ENCODE assay signal across 28 cellular contexts in genomic region chr4:5809216-5809776, GRCh38.
DNase-seq lines count a peak whose midpoint lies in the region; ATAC-seq and TF ChIP-seq lines count a peak whose summit lies in the region.
"Had no signal": no experiment of that assay in that cellular context is flagged by ENCODE, and none has a peak within 500 bp of the region (broad histone marks: within the 10 kb centered on the region; RNA-seq: fewer than 3 reads in every experiment).

No MANE protein-coding gene starts in this region.

- no peak overlapping the region for H3K27ac ChIP-seq in spleen
- H3K27ac ChIP-seq in ascending aorta, result no peak overlapping the region
- H3K27ac ChIP-seq: 22Rv1, C4-2B, SJSA1 had no signal

- H3K27me3 Mint-ChIP-seq in activated T-helper 17 cell treated with anti-CD3 and anti-CD28 coated beads, Interleukin-2, amount 50 U/mL, for 72 hours, result no peaks in the 10 kb centered on the region

- H3K4me3 Mint-ChIP-seq in activated T-helper 17 cell treated with anti-CD3 and anti-CD28 coated beads, Interleukin-2, amount 50 U/mL, for 72 hours, result no peak overlapping the region
- H3K4me3 Mint-ChIP-seq: CD8-positive, alpha-beta memory T cell; H9; HFFc6 had no signal

- TF ChIP-seq CTCF in spleen (IDR thresholded peaks at IDR 0.05 in 8 of 11, conservative IDR thresholded peaks at IDR 0.05 in 3 of 11) (no peak), ascending aorta (IDR thresholded peaks at IDR 0.05) (no peak)

- DNase-seq in DMS53 (lab: John Stamatoyannopoulos, UW) (peak; percentile 44), DMS53 treated with DMSO at 0.1 percent for 48 hours (lab: John Stamatoyannopoulos, UW; ENCODE audit: unreplicated experiment) (no peak), iris pigment epithelial cell (ENCODE audit: low read depth) (peak; percentile 35), spleen (peak; percentile 46), ascending aorta (ENCODE audit: low spot score in 2 of 2) (no peak)
- DNase-seq: ACHN; AML-193; Calu3; DMS153; EL; GF-D8; H9; HFFc6; NCI-H1694; NCI-H2081; NCI-H2171; NCI-H345; NCI-H524; NCI-H774; NK-92 treated with Interleukin-12 subunit alpha and Interleukin-12 subunit beta, amount 100 ng/mL, for 24 hours had no signal

- no peak overlapping the region for H3K27ac Mint-ChIP-seq in activated T-helper 17 cell treated with anti-CD3 and anti-CD28 coated beads, Interleukin-2, amount 50 U/mL, for 72 hours
- H3K27ac Mint-ChIP-seq: CD8-positive, alpha-beta memory T cell; HFFc6 had no signal

- H3K4me3 ChIP-seq in spleen (no peak overlapping the region), ascending aorta (no peak overlapping the region)
- H3K4me3 ChIP-seq: SJSA1 had no signal

- 72 to 83% (median 77%) methylated on average over 11 to 12 of the region's 12 CpGs for WGBS in spleen, 5 donors

- H3K9me3 ChIP-seq in spleen (peaks cover 0 to 10% (median 2%) of the 10 kb centered on the region in 8 donors), ascending aorta (peaks cover 0 to 5% of the 10 kb centered on the region in 2 donors)
- H3K9me3 ChIP-seq: SJSA1 had no signal

- H3K4me1 ChIP-seq in spleen (no peaks in the 10 kb centered on the region), ascending aorta (no peaks in the 10 kb centered on the region)
- H3K4me1 ChIP-seq: SJSA1 had no signal

- no peak for TF ChIP-seq POLR2A in spleen (IDR thresholded peaks at IDR 0.05)

- intact Hi-C loops in spleen (cut with DNase I; ENCODE audit: low total_unique reads) (no loop called here), ascending aorta (cut with DNase I) (no loop called here)

- peak; percentile 5 for ATAC-seq in activated T-helper 17 cell treated with anti-CD3 and anti-CD28 coated beads, Interleukin-2, amount 50 U/mL, for 72 hours (replicated peaks)
- ATAC-seq in HG03354 (IDR thresholded peaks at IDR 0.05; ENCODE audit: poor library complexity, severe bottlenecking, unreplicated experiment) (no peak), GM21717 (IDR thresholded peaks at IDR 0.05; ENCODE audit: unreplicated experiment) (no peak)
- ATAC-seq: Panc1 had no signal

- H3K27me3 ChIP-seq in spleen (replicated peaks in 1 of 7) (peaks cover 0 to 7% (median 0%) of the 10 kb centered on the region in 7 donors), ascending aorta (no peaks in the 10 kb centered on the region)
- H3K27me3 ChIP-seq: SJSA1 had no signal

- H3K9me3 Mint-ChIP-seq in activated T-helper 17 cell treated with anti-CD3 and anti-CD28 coated beads, Interleukin-2, amount 50 U/mL, for 72 hours, result no peaks in the 10 kb centered on the region
- H3K9me3 Mint-ChIP-seq: H9, HFFc6 had no signal

- H3K36me3 ChIP-seq in spleen (peaks cover 0 to 30% (median 0%) of the 10 kb centered on the region in 6 donors), ascending aorta (peaks cover 68 to 84% of the 10 kb centered on the region in 2 donors)

- peaks cover 7% of the 10 kb centered on the region for H3K36me3 Mint-ChIP-seq in activated T-helper 17 cell treated with anti-CD3 and anti-CD28 coated beads, Interleukin-2, amount 50 U/mL, for 72 hours (ENCODE audit: low read depth)
- H3K36me3 Mint-ChIP-seq: CD8-positive, alpha-beta memory T cell had no signal

- no peaks in the 10 kb centered on the region for H3K4me1 Mint-ChIP-seq in activated T-helper 17 cell treated with anti-CD3 and anti-CD28 coated beads, Interleukin-2, amount 50 U/mL, for 72 hours
- H3K4me1 Mint-ChIP-seq: CD8-positive, alpha-beta memory T cell had no signal

Comparison
In these comparisons a context has a peak if more than half of its experiments do, and no peak if none do; other contexts are left out.
1. DNase-seq: peak in DMS53 (single experiment), iris pigment epithelial cell (single experiment) and spleen (single experiment); none in DMS53 treated with DMSO at 0.1 percent for 48 hours (single experiment) and ascending aorta (0 of 2).